ENCODE assay signal across 29 cellular contexts in genomic region chr10:133081636-133082035, GRCh38. TPM values are rescaled to one million over a fixed set of nuclear protein-coding genes. Genes with fewer than 3 reads are reported as not detected.
"Had no signal": no experiment of that assay in that cellular context is flagged by ENCODE, and none has a peak within 500 bp of the region (broad histone marks: within the 10 kb centered on the region; RNA-seq: fewer than 3 reads in every experiment).

No MANE protein-coding gene starts in this region.

- H3K4me3 ChIP-seq: stomach, suprapubic skin, testis, thoracic aorta, thyroid gland, tibial artery, tibial nerve, transverse colon, upper lobe of left lung, upper lobe of right lung, uterus, vagina had no signal

- DNase-seq: stimulated activated CD4-positive, alpha-beta T cell treated with anti-CD3 and anti-CD28 coated beads, Interleukin-2, amount 100 ng/mL, for 48 hours; stimulated activated CD4-positive, alpha-beta T cell treated with anti-CD3 and anti-CD28 coated beads, Interleukin-4, amount 100 ng/mL, for 1 hour; stimulated activated CD4-positive, alpha-beta T cell treated with anti-CD3 and anti-CD28 coated beads, Interleukin-4, amount 100 ng/mL, for 24 hours; stimulated activated CD4-positive, alpha-beta T cell treated with anti-CD3 and anti-CD28 coated beads, Interleukin-4, amount 100 ng/mL, for 4 hours; stimulated activated CD8-positive, alpha-beta memory T cell treated with anti-CD3 and anti-CD28 coated beads, Interleukin-4, amount 100 ng/mL, for 48 hours; stimulated activated naive B cell treated with anti-CD40 and anti-IgM and Interleukin-4, amounts not matched to agents 10 μg/mL and 1 μg/mL and 100 μg/mL, for 72 hours; stimulated activated naive CD4-positive, alpha-beta T cell; stimulated activated naive CD4-positive, alpha-beta T cell treated with Interleukin-2 at 50 U/mL for 16 hours; stimulated activated naive CD8-positive, alpha-beta T cell treated with anti-CD3 and anti-CD28 coated beads, Interleukin-15, amount 100 ng/mL, for 72 hours; stimulated activated naive CD8-positive, alpha-beta T cell treated with anti-CD3 and anti-CD28 coated beads, Interleukin-15, Interleukin-2, amounts not matched to agents 100 U/mL and 50 U/mL, for 24 hours; stomach; substantia nigra; testis; thyroid gland; tibial artery; transverse colon; trophoblast cell; upper lobe of right lung; uterus had no signal

- ATAC-seq: stimulated activated effector memory CD8-positive, alpha-beta T cell treated with anti-CD3 and anti-CD28 coated beads, Interleukin-12 subunit alpha, Interleukin-12 subunit beta, amount 100 ng/mL, for 72 hours; stimulated activated memory B cell treated with anti-CD40 and anti-IgM and Interleukin-4, amounts not matched to agents 10 μg/mL and 1 μg/mL and 100 μg/mL, for 72 hours; stimulated activated naive B cell treated with anti-CD40 and anti-IgM and Interleukin-4, amounts not matched to agents 10 μg/mL and 1 μg/mL and 100 μg/mL, for 72 hours; stimulated activated naive CD8-positive, alpha-beta T cell treated with anti-CD3 and anti-CD28 coated beads, Interleukin-15, amount 100 ng/mL, for 72 hours; stimulated activated naive CD8-positive, alpha-beta T cell treated with anti-CD3 and anti-CD28 coated beads, Interleukin-15, Interleukin-2, amounts not matched to agents 100 U/mL and 50 U/mL, for 24 hours; upper lobe of right lung had no signal

- H3K4me1 ChIP-seq: stomach, suprapubic skin, testis, thyroid gland, tibial artery, tibial nerve, transverse colon, upper lobe of left lung, upper lobe of right lung, uterus, vagina had no signal

- H3K9me3 Mint-ChIP-seq: stimulated activated effector memory CD8-positive, alpha-beta T cell treated with anti-CD3 and anti-CD28 coated beads, Interleukin-12 subunit alpha, Interleukin-12 subunit beta, amount 100 ng/mL, for 72 hours; stimulated activated memory B cell treated with anti-CD40 and anti-IgM and Interleukin-4, amounts not matched to agents 10 μg/mL and 1 μg/mL and 100 μg/mL, for 72 hours; stimulated activated naive CD8-positive, alpha-beta T cell treated with anti-CD3 and anti-CD28 coated beads, Interleukin-15, amount 100 ng/mL, for 72 hours; stimulated activated naive CD8-positive, alpha-beta T cell treated with anti-CD3 and anti-CD28 coated beads, Interleukin-15, Interleukin-2, amounts not matched to agents 100 ng/mL and 50 ng/mL, for 24 hours; type B pancreatic cell had no signal

- H3K4me1 Mint-ChIP-seq: stimulated activated effector memory CD8-positive, alpha-beta T cell treated with anti-CD3 and anti-CD28 coated beads, Interleukin-12 subunit alpha, Interleukin-12 subunit beta, amount 100 ng/mL, for 72 hours; stimulated activated memory B cell treated with anti-CD40 and anti-IgM and Interleukin-4, amounts not matched to agents 10 μg/mL and 1 μg/mL and 100 μg/mL, for 72 hours had no signal

- H3K36me3 Mint-ChIP-seq: stimulated activated effector memory CD8-positive, alpha-beta T cell treated with anti-CD3 and anti-CD28 coated beads, Interleukin-12 subunit alpha, Interleukin-12 subunit beta, amount 100 ng/mL, for 72 hours; stimulated activated memory B cell treated with anti-CD40 and anti-IgM and Interleukin-4, amounts not matched to agents 10 μg/mL and 1 μg/mL and 100 μg/mL, for 72 hours; stimulated activated naive B cell treated with anti-CD40 and anti-IgM and Interleukin-4, amounts not matched to agents 10 μg/mL and 1 μg/mL and 100 μg/mL, for 72 hours; type B pancreatic cell had no signal

- H3K27ac ChIP-seq: stomach, suprapubic skin, testis, thoracic aorta, thyroid gland, tibial artery, tibial nerve, transverse colon, upper lobe of left lung, upper lobe of right lung, uterus, vagina had no signal

- H3K27ac Mint-ChIP-seq: stimulated activated effector memory CD8-positive, alpha-beta T cell treated with anti-CD3 and anti-CD28 coated beads, Interleukin-12 subunit alpha, Interleukin-12 subunit beta, amount 100 ng/mL, for 72 hours; stimulated activated memory B cell treated with anti-CD40 and anti-IgM and Interleukin-4, amounts not matched to agents 10 μg/mL and 1 μg/mL and 100 μg/mL, for 72 hours; stimulated activated naive B cell treated with anti-CD40 and anti-IgM and Interleukin-4, amounts not matched to agents 10 μg/mL and 1 μg/mL and 100 μg/mL, for 72 hours; stimulated activated naive CD8-positive, alpha-beta T cell treated with anti-CD3 and anti-CD28 coated beads, Interleukin-15, amount 100 ng/mL, for 72 hours; stimulated activated naive CD8-positive, alpha-beta T cell treated with anti-CD3 and anti-CD28 coated beads, Interleukin-15, Interleukin-2, amounts not matched to agents 100 ng/mL and 50 ng/mL, for 24 hours; type B pancreatic cell had no signal

- H3K4me3 Mint-ChIP-seq: stimulated activated effector memory CD8-positive, alpha-beta T cell treated with anti-CD3 and anti-CD28 coated beads, Interleukin-12 subunit alpha, Interleukin-12 subunit beta, amount 100 ng/mL, for 72 hours; stimulated activated memory B cell treated with anti-CD40 and anti-IgM and Interleukin-4, amounts not matched to agents 10 μg/mL and 1 μg/mL and 100 μg/mL, for 72 hours; stimulated activated naive B cell treated with anti-CD40 and anti-IgM and Interleukin-4, amounts not matched to agents 10 μg/mL and 1 μg/mL and 100 μg/mL, for 72 hours; stimulated activated naive CD8-positive, alpha-beta T cell treated with anti-CD3 and anti-CD28 coated beads, Interleukin-15, amount 100 ng/mL, for 72 hours; stimulated activated naive CD8-positive, alpha-beta T cell treated with anti-CD3 and anti-CD28 coated beads, Interleukin-15, Interleukin-2, amounts not matched to agents 100 ng/mL and 50 ng/mL, for 24 hours; type B pancreatic cell had no signal

- H3K27me3 ChIP-seq: testis, thyroid gland, vagina had no signal

- H3K36me3 ChIP-seq: stomach, suprapubic skin, thoracic aorta, thyroid gland, tibial artery, tibial nerve, transverse colon, upper lobe of left lung, upper lobe of right lung, uterus, vagina had no signal

- H3K9me3 ChIP-seq: stomach, suprapubic skin, testis, thoracic aorta, thyroid gland, tibial artery, tibial nerve, transverse colon, upper lobe of left lung, upper lobe of right lung, uterus, vagina had no signal

RNA-seq across cellular contexts. Expression of gene ADGRA1, which starts 6.1 kb away (rescaled TPM):
- total RNA-seq: suprapubic skin, thoracic aorta, upper lobe of right lung, urinary bladder had no signal
- polyA plus RNA-seq: stomach had no signal
